In genomic region chr17:82882715-82883446, GRCh38 we compare ENCODE assay signal across 9 cellular contexts. TPM values are rescaled to one million over a fixed set of nuclear protein-coding genes. Genes with fewer than 3 reads are reported as not detected.
A peak's percentile ranks its signal among the peaks of the same experiment; 100 is the strongest.
DNase-seq lines count a peak whose midpoint lies in the region; FAIRE-seq and TF ChIP-seq lines count a peak whose summit lies in the region.
"Had no signal": no experiment of that assay in that cellular context is flagged by ENCODE, and none has a peak within 500 bp of the region (broad histone marks: within the 10 kb centered on the region; RNA-seq: fewer than 3 reads in every experiment).

No MANE protein-coding gene starts in this region.

- H3K36me3 Mint-ChIP-seq in MCF 10A (ENCODE audit: insufficient read depth, unreplicated experiment) = peaks cover 19% of the 10 kb centered on the region
- H3K36me3 Mint-ChIP-seq in activated naive CD4-positive, alpha-beta T cell treated with anti-CD3 and anti-CD28 coated beads, Interleukin-2, amount 50 U/mL, for 24 hours = peaks cover 2% of the 10 kb centered on the region
- H3K36me3 Mint-ChIP-seq in progenitor cell of endocrine pancreas (ENCODE audit: insufficient read depth) = peaks cover 10% of the 10 kb centered on the region

- no peaks in the 10 kb centered on the region for H3K27me3 Mint-ChIP-seq in MCF 10A (ENCODE audit: insufficient read depth, unreplicated experiment)
- H3K27me3 Mint-ChIP-seq in activated naive CD4-positive, alpha-beta T cell treated with anti-CD3 and anti-CD28 coated beads, Interleukin-2, amount 50 U/mL, for 24 hours = no peaks in the 10 kb centered on the region
- H3K27me3 Mint-ChIP-seq in progenitor cell of endocrine pancreas = no peaks in the 10 kb centered on the region

- TF ChIP-seq CTCF in breast epithelium (IDR thresholded peaks at IDR 0.05) (no peak), MCF 10A (IDR thresholded peaks at IDR 0.05; ENCODE audit: unreplicated experiment) (no peak), progenitor cell of endocrine pancreas (IDR thresholded peaks at IDR 0.05; ENCODE audit: unreplicated experiment) (no peak)

- DNase-seq in breast epithelium (ENCODE audit: low spot score in 2 of 2) (peak in 1 of 2 donors; percentile 45), MCF 10A (ENCODE audit: unreplicated experiment) (no peak), progenitor cell of endocrine pancreas (ENCODE audit: low spot score, unreplicated experiment) (no peak), urothelium cell line (ENCODE audit: low spot score) (no peak), NCI-H1436 (lab: John Stamatoyannopoulos, UW) (no peak), GF-D8 (lab: John Stamatoyannopoulos, UW) (no peak), pons (ENCODE audit: low spot score) (no peak)

- H3K4me1 Mint-ChIP-seq in MCF 10A (ENCODE audit: insufficient read depth, unreplicated experiment) (peaks cover 12% of the 10 kb centered on the region), progenitor cell of endocrine pancreas (ENCODE audit: low read depth) (peaks cover 34% of the 10 kb centered on the region)
- H3K4me1 Mint-ChIP-seq in activated naive CD4-positive, alpha-beta T cell treated with anti-CD3 and anti-CD28 coated beads, Interleukin-2, amount 50 U/mL, for 24 hours = peaks cover 82% of the 10 kb centered on the region

- no peaks in the 10 kb centered on the region for H3K36me3 ChIP-seq in breast epithelium

- intact Hi-C loops in breast epithelium (cut with DNase I; ENCODE audit: low total_unique reads) = no loop called here
- intact Hi-C loops in MCF 10A (cut with micrococcal nuclease) = no loop called here

- POLR2A ChIA-PET in MCF 10A (lab: Yijun Ruan, JAX) = interaction anchor here (1.1 kb wide), 1 partner anchor 10 kb away, joined by 3 read pairs; no protein-coding TSS in a partner anchor

- H3K4me1 ChIP-seq in breast epithelium = peaks cover 3 to 12% of the 10 kb centered on the region in 2 donors

- H3K4me3 Mint-ChIP-seq in MCF 10A (ENCODE audit: unreplicated experiment) (no peak overlapping the region), progenitor cell of endocrine pancreas (ENCODE audit: low read depth) (no peak overlapping the region)
- H3K4me3 Mint-ChIP-seq in activated naive CD4-positive, alpha-beta T cell treated with anti-CD3 and anti-CD28 coated beads, Interleukin-2, amount 50 U/mL, for 24 hours = peak overlapping the region; percentile 81

- no peaks in the 10 kb centered on the region for H3K27me3 ChIP-seq in breast epithelium

- H3K9me3 Mint-ChIP-seq in MCF 10A (ENCODE audit: unreplicated experiment) (no peaks in the 10 kb centered on the region), progenitor cell of endocrine pancreas (ENCODE audit: low read depth) (peaks cover 4% of the 10 kb centered on the region)
- no peaks in the 10 kb centered on the region for H3K9me3 Mint-ChIP-seq in activated naive CD4-positive, alpha-beta T cell treated with anti-CD3 and anti-CD28 coated beads, Interleukin-2, amount 50 U/mL, for 24 hours

- peak overlapping the region in 1 of 3 donors; percentile 5 for H3K4me3 ChIP-seq in breast epithelium

- FAIRE-seq in urothelium cell line (lab: Jason Lieb, UNC) = peak; percentile 42

- peak overlapping the region; percentile 65 to 82 for H3K27ac ChIP-seq in breast epithelium

- CTCF ChIA-PET in MCF 10A (lab: Yijun Ruan, JAX) = interaction anchor here (0.8 kb wide), 1 partner anchor 101 kb away, joined by 4 read pairs; no protein-coding TSS in a partner anchor

- TF ChIP-seq POLR2A in breast epithelium (IDR thresholded peaks at IDR 0.05) = no peak

- H3K27ac Mint-ChIP-seq in MCF 10A (ENCODE audit: low read depth, unreplicated experiment) = no peak overlapping the region
- peak overlapping the region; percentile 92 for H3K27ac Mint-ChIP-seq in activated naive CD4-positive, alpha-beta T cell treated with anti-CD3 and anti-CD28 coated beads, Interleukin-2, amount 50 U/mL, for 24 hours
- H3K27ac Mint-ChIP-seq in progenitor cell of endocrine pancreas = peak overlapping the region; percentile 89

- BruUV-seq in MCF 10A (replicated peaks; lab: Mats Ljungman, UMichigan) = no TSS peak

- H3K9me3 ChIP-seq in breast epithelium = no peaks in the 10 kb centered on the region

RNA-seq across cellular contexts. Expression of gene ZNF750, which starts 43.1 kb away (rescaled TPM):
- total RNA-seq in breast epithelium (1 to 10 TPM in 2 of 3 donors, not detected in 1; 5.6 to 7.8 TPM), MCF 10A (2022) (0.14 TPM in 1 of 2 replicates, not detected in the other), progenitor cell of endocrine pancreas (0.07 and 0.11 TPM in 2 replicates)
- total RNA-seq: myocyte had no signal
